ENCODE assay signal across 11 cellular contexts in the genomic region with DNA sequence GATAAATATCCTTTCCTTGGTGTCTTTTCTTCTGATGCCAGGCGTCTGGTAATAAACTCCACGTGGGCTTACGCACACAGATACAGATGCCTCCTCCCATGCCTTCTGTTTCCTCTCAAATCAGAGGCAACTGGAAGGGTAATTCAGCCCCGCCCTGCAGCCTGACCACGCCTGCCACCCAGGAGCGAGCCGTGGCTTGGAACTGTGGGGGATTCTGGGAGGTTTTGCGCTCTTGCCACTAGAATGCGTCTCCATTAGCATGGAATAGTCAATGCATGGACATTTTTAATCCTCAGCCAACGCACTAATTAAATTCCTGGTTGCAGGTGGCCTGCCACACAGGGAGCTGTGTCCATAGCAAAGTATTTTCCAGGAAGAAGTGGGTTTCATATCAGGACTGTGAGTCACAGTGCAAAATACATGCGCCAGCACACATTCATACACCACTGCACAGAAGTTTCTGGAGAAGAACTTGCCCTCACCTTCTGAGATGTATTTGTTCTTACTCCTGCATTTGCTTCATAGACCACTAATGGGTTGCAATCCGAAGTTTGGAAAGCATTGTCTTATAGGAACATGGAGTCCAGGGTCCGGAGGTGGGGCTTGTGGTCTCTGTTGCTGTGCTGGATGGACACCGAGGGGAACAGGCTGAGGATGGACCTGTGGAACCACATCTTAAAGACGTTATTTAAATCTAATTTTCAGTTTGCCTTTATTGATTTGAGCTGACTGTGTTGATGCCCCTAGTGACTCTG.
DNase-seq lines count a peak whose midpoint lies in the region; ATAC-seq and TF ChIP-seq lines count a peak whose summit lies in the region.
"Had no signal": no experiment of that assay in that cellular context is flagged by ENCODE, and none has a peak within 500 bp of the region (broad histone marks: within the 10 kb centered on the region; RNA-seq: fewer than 3 reads in every experiment).

No MANE protein-coding gene starts in this region.

- no TSS peak for BruUV-seq in A673 (replicated peaks; lab: Mats Ljungman, UMichigan)

- no peak for TF ChIP-seq POLR2A in esophagus squamous epithelium (IDR thresholded peaks at IDR 0.05)

- in situ Hi-C loops in astrocyte of the spinal cord (cut with HindIII; ENCODE audit: low sequenced_read_pairs): no loop called here

- H3K27ac ChIP-seq in KOPT-K1 (ENCODE audit: low read depth, low read length, poor library complexity, severe bottlenecking) (peak overlapping the region; percentile 54), mucosa of rectum (ENCODE audit: low read depth in 2 of 2, low read length in 2 of 2) (peak overlapping the region; percentile 8 to 61), esophagus squamous epithelium (no peak overlapping the region), A673 (ENCODE audit: low read depth, low read length, poor library complexity, severe bottlenecking) (no peak overlapping the region)

- TF ChIP-seq CTCF in astrocyte of the spinal cord (IDR thresholded peaks at IDR 0.05; ENCODE audit: low read depth, low read length): no peak
- no peak for TF ChIP-seq CTCF in esophagus squamous epithelium (IDR thresholded peaks at IDR 0.05)
- TF ChIP-seq CTCF in A673 (conservative IDR thresholded peaks at IDR 0.05; ENCODE audit: low read depth, low read length): no peak

- H3K4me3 ChIP-seq in astrocyte of the spinal cord (ENCODE audit: low read depth, low read length) (no peak overlapping the region), mucosa of rectum (ENCODE audit: low read length in 2 of 2) (peak overlapping the region; percentile 24 to 37), esophagus squamous epithelium (no peak overlapping the region), A673 (ENCODE audit: low read depth, low read length, poor library complexity, severe bottlenecking) (no peak overlapping the region)
- H3K4me3 ChIP-seq: heart left ventricle had no signal

- WGBS in esophagus squamous epithelium, 2 donors: 52 to 67% methylated on average over 13 to 15 of the region's 15 CpGs

- peaks cover 17 to 21% of the 10 kb centered on the region in 2 donors for H3K4me1 ChIP-seq in mucosa of rectum (ENCODE audit: control insufficient read depth in 2 of 2, insufficient read depth in 2 of 2, low read length in 2 of 2)
- H3K4me1 ChIP-seq in esophagus squamous epithelium: peaks cover 4 to 21% (median 9%) of the 10 kb centered on the region in 3 donors
- peaks cover 20% of the 10 kb centered on the region for H3K4me1 ChIP-seq in A673 (ENCODE audit: insufficient read depth, low read length, poor library complexity, severe bottlenecking)

- DNase-seq in D341Med (ENCODE audit: low spot score) (peak; percentile 32), astrocyte of the spinal cord (ENCODE audit: low read depth, low spot score) (peak; percentile 49), esophagus squamous epithelium (lab: John Stamatoyannopoulos, UW) (no peak), A673 (ENCODE audit: low spot score) (no peak)
- DNase-seq: heart left ventricle; NCI-H2081 treated with DMSO at 0.1 percent for 48 hours; nephron progenitor cell; stimulated activated CD4-positive, alpha-beta T cell treated with anti-CD3 and anti-CD28 coated beads, Interleukin-2, amount 100 ng/mL, for 48 hours had no signal

- intact Hi-C loops in esophagus squamous epithelium (cut with DNase I) (no loop called here), A673 (cut with micrococcal nuclease; ENCODE audit: unreplicated experiment) (no loop called here)

- no peaks in the 10 kb centered on the region for H3K36me3 ChIP-seq in KOPT-K1 (ENCODE audit: insufficient read depth, low read length)
- no peaks in the 10 kb centered on the region for H3K36me3 ChIP-seq in mucosa of rectum (ENCODE audit: control insufficient read depth in 2 of 2, insufficient read depth in 2 of 2, low read length in 2 of 2)
- H3K36me3 ChIP-seq in esophagus squamous epithelium: no peaks in the 10 kb centered on the region
- no peaks in the 10 kb centered on the region for H3K36me3 ChIP-seq in A673 (ENCODE audit: insufficient read depth, low read length, poor library complexity, severe bottlenecking)
- H3K36me3 ChIP-seq: heart left ventricle had no signal

- H3K9me3 ChIP-seq in KOPT-K1 (ENCODE audit: insufficient read depth, low read length, poor library complexity, severe bottlenecking) (no peaks in the 10 kb centered on the region), mucosa of rectum (ENCODE audit: control insufficient read depth in 2 of 2, low read length in 2 of 2) (no peaks in the 10 kb centered on the region), esophagus squamous epithelium (no peaks in the 10 kb centered on the region), A673 (ENCODE audit: low read depth, low read length, poor library complexity, severe bottlenecking) (no peaks in the 10 kb centered on the region)
- H3K9me3 ChIP-seq: heart left ventricle had no signal

- POLR2A ChIA-PET in A673 (lab: Charles Lee; ENCODE audit: low non-redundant PET): no interaction called here

- no peaks in the 10 kb centered on the region for H3K27me3 ChIP-seq in mucosa of rectum (ENCODE audit: control insufficient read depth in 2 of 2, insufficient read depth in 2 of 2, low read length in 2 of 2)
- H3K27me3 ChIP-seq in esophagus squamous epithelium: no peaks in the 10 kb centered on the region
- no peaks in the 10 kb centered on the region for H3K27me3 ChIP-seq in A673 (replicated peaks; ENCODE audit: insufficient read depth, low read depth, low read length, poor library complexity)
- H3K27me3 ChIP-seq: heart left ventricle had no signal

- H3K9ac ChIP-seq in mucosa of rectum (ENCODE audit: low read depth in 1 of 2, low read length in 2 of 2): no peak overlapping the region

- ATAC-seq in GM21390 (IDR thresholded peaks at IDR 0.05; ENCODE audit: unreplicated experiment): no peak

- CTCF ChIA-PET in A673 (lab: Charles Lee): no interaction called here

Comparison
In these comparisons a context has a peak if more than half of its experiments do, and no peak if none do; other contexts are left out.
1. DNase-seq: peak in D341Med (single experiment) and astrocyte of the spinal cord (single experiment); none in esophagus squamous epithelium (single experiment) and A673 (single experiment).
2. H3K27ac ChIP-seq: peak in KOPT-K1 (single experiment) and mucosa of rectum (2 of 2); none in esophagus squamous epithelium (0 of 4) and A673 (single experiment).
3. H3K4me3 ChIP-seq: peak in mucosa of rectum (2 of 2); none in astrocyte of the spinal cord (single experiment), esophagus squamous epithelium (0 of 4) and A673 (single experiment).